ENCODE assay signal across 8 cellular contexts in the genomic region with DNA sequence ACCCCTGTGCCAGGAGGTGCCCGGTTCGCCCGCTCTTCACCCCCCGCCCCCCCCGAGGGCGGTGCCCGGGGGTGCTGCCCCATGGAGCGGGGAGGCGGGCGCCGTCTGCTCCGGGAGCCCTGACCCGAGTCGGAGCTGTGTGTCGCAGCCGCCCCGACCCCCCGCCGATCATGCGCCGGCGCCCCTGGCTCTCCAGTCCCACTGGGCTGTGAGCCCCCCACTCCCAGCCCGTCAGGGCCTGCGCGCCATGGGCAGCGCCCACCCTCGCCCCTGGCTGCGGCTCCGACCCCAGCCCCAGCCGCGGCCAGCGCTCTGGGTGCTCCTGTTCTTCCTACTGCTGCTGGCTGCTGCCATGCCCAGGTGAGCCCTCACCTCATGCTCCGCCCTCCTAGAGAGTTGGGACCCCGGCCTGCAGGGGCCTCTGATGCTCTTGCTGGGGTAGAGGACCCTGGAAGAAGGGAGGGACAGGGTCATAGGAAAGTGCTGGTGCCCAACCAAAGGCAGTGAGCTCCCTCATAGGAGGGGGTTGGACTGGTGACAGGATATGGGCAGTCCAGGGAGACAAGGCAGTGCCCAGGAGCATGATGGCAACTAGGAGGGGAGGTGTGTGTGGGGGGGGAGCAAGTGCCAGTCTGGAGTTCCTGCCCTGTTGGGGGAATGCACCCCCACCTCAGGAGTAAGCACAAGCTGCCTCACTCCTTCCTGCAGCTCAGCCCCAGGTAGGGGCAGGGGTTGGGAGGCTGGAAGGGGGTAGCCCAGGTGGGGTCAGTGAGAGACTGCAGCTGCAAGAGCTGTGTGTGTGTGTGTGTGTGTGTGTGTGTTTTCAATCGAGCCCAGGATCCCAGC. TPM values are rescaled to one million over a fixed set of nuclear protein-coding genes. Genes with fewer than 3 reads are reported as not detected.
A peak's percentile ranks its signal among the peaks of the same experiment; 100 is the strongest.
DNase-seq lines count a peak whose midpoint lies in the region; ATAC-seq and TF ChIP-seq lines count a peak whose summit lies in the region.

A gene (plus strand): TSS at position 104 of the 846 bp plus-strand sequence. CDS start 144 bp downstream, at position 248.

- POLR2A ChIA-PET in A673 (lab: Charles Lee; ENCODE audit: low non-redundant PET) (no interaction called here), GM10248 (lab: Yijun Ruan, JAX) (interaction anchor here (0.6 to 2.8 kb wide), 3 partner anchors 10 to 549 kb away, joined by 6 to 16 read pairs (median 7); no protein-coding TSS in a partner anchor)

- H3K27me3 ChIP-seq in A673 (replicated peaks; ENCODE audit: insufficient read depth, low read depth, low read length, poor library complexity) (peaks cover 8% of the 10 kb centered on the region), MM.1S (replicated peaks; ENCODE audit: insufficient read depth, low read length) (no peaks in the 10 kb centered on the region)

- H3K4me3 ChIP-seq in A673 (ENCODE audit: low read depth, low read length, poor library complexity, severe bottlenecking) (peak within 1 kb of the TSS; percentile 39), MM.1S (ENCODE audit: low read length) (peak within 1 kb of the TSS; percentile 96), iPS-18c (ENCODE audit: insufficient read depth, low read depth, low read length) (peak within 1 kb of the TSS; percentile 43; the same call in 1 of the 2 replicates)

- H2AFZ ChIP-seq in MM.1S (ENCODE audit: low read length) = peak within 1 kb of the TSS; percentile 36

- no peak within 1 kb of the TSS for H3K27ac ChIP-seq in A673 (ENCODE audit: low read depth, low read length, poor library complexity, severe bottlenecking)
- H3K27ac ChIP-seq in MM.1S (ENCODE audit: low read length) = peak within 1 kb of the TSS; percentile 98

- no peaks in the 10 kb centered on the region for H3K9me2 ChIP-seq in MM.1S (replicated peaks; ENCODE audit: insufficient read depth, low read length)

- peak within 1 kb of the TSS; percentile 93 for H3K4me2 ChIP-seq in MM.1S (ENCODE audit: low read depth, low read length)

- H4K20me1 ChIP-seq in MM.1S (ENCODE audit: insufficient read depth, low read length) = no peaks in the 10 kb centered on the region

- peaks cover 22% of the 10 kb centered on the region for H3K4me1 ChIP-seq in A673 (ENCODE audit: insufficient read depth, low read length, poor library complexity, severe bottlenecking)
- H3K4me1 ChIP-seq in MM.1S (ENCODE audit: low read length) = peaks cover 70% of the 10 kb centered on the region

- DNase-seq in A673 (ENCODE audit: low spot score) = no peak
- DNase-seq in MM.1S = peak; percentile 44
- no peak for DNase-seq in dedifferentiated amniotic fluid mesenchymal stem cell (ENCODE audit: extremely low spot score)
- DNase-seq in central memory CD4-positive, alpha-beta T cell = no peak
- DNase-seq in Ammon's horn (ENCODE audit: low spot score) = no peak
- DNase-seq in GM10248 (ENCODE audit: extremely low spot score) = no peak

- ATAC-seq in GM19397 (IDR thresholded peaks at IDR 0.05; ENCODE audit: unreplicated experiment) = peak; percentile 5

- peak within 1 kb of the TSS; percentile 97 for H3K9ac ChIP-seq in MM.1S (ENCODE audit: low read length)

- peaks cover 47% of the 10 kb centered on the region for H3K79me2 ChIP-seq in MM.1S (ENCODE audit: low read length)

- BruUV-seq in A673 (replicated peaks; lab: Mats Ljungman, UMichigan) = no TSS peak

- no peak for TF ChIP-seq CTCF in A673 (conservative IDR thresholded peaks at IDR 0.05; ENCODE audit: low read depth, low read length)
- TF ChIP-seq CTCF in MM.1S (IDR thresholded peaks at IDR 0.05; ENCODE audit: low read length) = no peak
- TF ChIP-seq CTCF in GM10248 (IDR thresholded peaks at IDR 0.05; ENCODE audit: control extremely low read depth, extremely low read depth, low read depth, missing control alignments) = no peak

- CTCF ChIA-PET in A673 (lab: Charles Lee) (interaction anchor here (1.4 kb wide), 1 partner anchor 17 kb away, joined by 9 read pairs; no protein-coding TSS in a partner anchor), GM10248 (lab: Yijun Ruan, JAX) (interaction anchor here (0.7 to 23.0 kb wide), 7 partner anchors 11 to 484 kb away, joined by 3 to 916 read pairs (median 3); no protein-coding TSS in a partner anchor)

- intact Hi-C loops in A673 (cut with micrococcal nuclease; ENCODE audit: unreplicated experiment) = no loop called here

- H3K36me3 ChIP-seq in A673 (ENCODE audit: insufficient read depth, low read length, poor library complexity, severe bottlenecking) = no peaks in the 10 kb centered on the region
- H3K36me3 ChIP-seq in MM.1S (replicated peaks; ENCODE audit: insufficient read depth, low read length) = no peaks in the 10 kb centered on the region

- H3F3A ChIP-seq in MM.1S (ENCODE audit: insufficient read depth, low read length) = peaks cover 43% of the 10 kb centered on the region

- H3K9me3 ChIP-seq in A673 (ENCODE audit: low read depth, low read length, poor library complexity, severe bottlenecking) (no peaks in the 10 kb centered on the region), MM.1S (replicated peaks; ENCODE audit: insufficient read depth, low read length) (no peaks in the 10 kb centered on the region), iPS-18c (ENCODE audit: control insufficient read depth, insufficient read depth, low read length) (no peaks in the 10 kb centered on the region)

RNA-seq across cellular contexts. Expression of the gene that starts here (rescaled TPM):
- 0.47 and 0.81 TPM in 2 replicates for total RNA-seq in A673 (2021)

Comparison
In these comparisons a context has a peak if more than half of its experiments do, and no peak if none do; other contexts are left out.
1. H3K4me3 ChIP-seq: peak in every context shown above with its lines; median percentile 96 in MM.1S; 43 in iPS-18c; 39 in A673.